In the genomic region with DNA sequence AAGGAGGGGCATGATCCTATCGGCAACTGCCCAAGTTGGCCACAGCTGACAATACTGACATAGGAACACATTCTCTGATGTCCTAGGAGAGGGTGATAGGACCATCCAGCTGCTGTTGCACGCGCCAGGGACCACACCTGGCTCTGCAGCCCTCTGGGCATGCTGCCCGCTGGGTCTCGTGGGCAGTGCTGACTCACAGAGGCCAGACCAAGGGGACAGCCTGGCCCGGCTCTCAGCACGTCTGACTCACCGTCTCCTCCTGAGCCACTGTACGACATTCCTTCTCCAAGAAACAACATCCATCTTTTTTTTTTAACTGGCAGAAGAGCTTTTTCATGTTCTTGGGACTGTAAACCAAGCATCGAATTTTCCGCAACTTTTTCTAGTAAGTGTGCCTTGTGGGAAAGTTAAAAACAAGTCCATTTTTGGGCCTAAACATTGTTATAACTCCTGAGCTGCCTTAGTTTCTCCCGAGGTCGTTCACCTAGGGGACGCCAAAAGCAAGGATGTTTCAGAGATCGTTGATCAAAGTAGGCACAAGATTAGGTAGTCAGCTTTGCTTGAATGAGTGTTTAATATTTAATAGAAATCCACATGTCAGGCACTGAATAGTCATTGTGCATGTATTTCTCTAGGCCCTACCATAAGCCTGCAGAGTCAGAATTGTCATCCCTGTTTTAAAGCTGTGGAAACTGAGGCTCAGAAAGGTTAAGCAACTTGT, we compare ENCODE assay signal across 11 cellular contexts.
DNase-seq lines count a peak whose midpoint lies in the region; ATAC-seq and TF ChIP-seq lines count a peak whose summit lies in the region.
"Had no signal": no experiment of that assay in that cellular context is flagged by ENCODE, and none has a peak within 500 bp of the region (broad histone marks: within the 10 kb centered on the region; RNA-seq: fewer than 3 reads in every experiment).

No MANE protein-coding gene starts in this region.

- DNase-seq in NCI-H2029 (lab: John Stamatoyannopoulos, UW), result peak; percentile 62
- DNase-seq in dermis blood vessel endothelial cell, result peak; percentile 97
- DNase-seq in mucosa of descending colon, result peak in 2 of 3 donors; percentile 32 to 67
- DNase-seq in stimulated activated CD8-positive, alpha-beta memory T cell treated with anti-CD3 and anti-CD28 coated beads, Interleukin-4, amount 100 ng/mL, for 48 hours, result no peak
- DNase-seq in NOMO-1 treated with DMSO at 0.1 percent for 48 hours (lab: John Stamatoyannopoulos, UW; ENCODE audit: unreplicated experiment), result no peak
- DNase-seq in H9, result no peak
- DNase-seq: activated CD4-positive, alpha-beta memory T cell treated with anti-CD3 and anti-CD28 coated beads for 36 hours; glutamatergic neuron; NCI-H1417 treated with DMSO at 0.1 percent for 48 hours had no signal

- H3K4me3 ChIP-seq in ACC112 (ENCODE audit: low read depth, low read length), result peak overlapping the region; percentile 19; the same call in 1 of the 2 replicates
- H3K4me3 ChIP-seq in mucosa of descending colon, result no peak overlapping the region

- H3K9ac ChIP-seq in H9 (ENCODE audit: extremely low read depth, insufficient read length, low read length), result no peak overlapping the region

- H3K4me3 Mint-ChIP-seq in H9, result no peak overlapping the region
- H3K4me3 Mint-ChIP-seq: activated CD4-positive, alpha-beta memory T cell treated with anti-CD3 and anti-CD28 coated beads for 36 hours had no signal

- H2BK120ac ChIP-seq in H9 (ENCODE audit: low read depth, low read length, poor library complexity, severe bottlenecking), result no peak overlapping the region

- H2BK12ac ChIP-seq in H9 (ENCODE audit: insufficient read length, low read depth, low read length), result no peak overlapping the region

- peaks cover 0 to 6% of the 10 kb centered on the region in 2 experiments; a peak in 3 of 4 replicates for H3K4me1 Mint-ChIP-seq in H9

- no peaks in the 10 kb centered on the region for H4K20me1 ChIP-seq in H9 (ENCODE audit: control insufficient read depth, insufficient read depth, insufficient read length)

- H3K18ac ChIP-seq in H9 (ENCODE audit: insufficient read length, low read depth, low read length), result no peak overlapping the region

- no peaks in the 10 kb centered on the region for H3K9me3 Mint-ChIP-seq in H9
- H3K9me3 Mint-ChIP-seq: activated CD4-positive, alpha-beta memory T cell treated with anti-CD3 and anti-CD28 coated beads for 36 hours had no signal

- no peak overlapping the region for H3K4me2 ChIP-seq in H9 (ENCODE audit: insufficient read depth, insufficient read length, low read length)

- no peaks in the 10 kb centered on the region for H3K9me3 ChIP-seq in mucosa of descending colon
- H3K9me3 ChIP-seq in H9 (ENCODE audit: control insufficient read depth, low read depth, low read length), result no peaks in the 10 kb centered on the region

- no peak overlapping the region for H2AFZ ChIP-seq in ACC112 (ENCODE audit: low read length, unreplicated experiment)
- H2AFZ ChIP-seq in H9 (ENCODE audit: low read length), result no peak overlapping the region

- no peak overlapping the region for H2BK5ac ChIP-seq in H9 (ENCODE audit: insufficient read length, low read length)

- no peak overlapping the region for H3K27ac Mint-ChIP-seq in H9
- H3K27ac Mint-ChIP-seq: activated CD4-positive, alpha-beta memory T cell treated with anti-CD3 and anti-CD28 coated beads for 36 hours had no signal

- H3K36me3 ChIP-seq in ACC112 (ENCODE audit: insufficient read depth, low read length), result no peaks in the 10 kb centered on the region
- no peaks in the 10 kb centered on the region for H3K36me3 ChIP-seq in mucosa of descending colon (ENCODE audit: low read depth)

- H3K23ac ChIP-seq in H9 (ENCODE audit: insufficient read length, low read depth, low read length), result no peak overlapping the region

- intact Hi-C loops in mucosa of descending colon (cut with DNase I, micrococcal nuclease), result no loop called here

- H4K5ac ChIP-seq in H9 (ENCODE audit: insufficient read length, low read depth, low read length), result no peak overlapping the region

- no peaks in the 10 kb centered on the region for H3K27me3 ChIP-seq in ACC112 (ENCODE audit: insufficient read depth, low read length)
- no peaks in the 10 kb centered on the region for H3K27me3 ChIP-seq in H9 (ENCODE audit: insufficient read depth, low read length)

- WGBS in H9 (ENCODE audit: extremely low coverage, insufficient read length, low lambda C conversion rate), result no CpG with 5 or more reads among the region's 15 CpGs

- peaks cover 25% of the 10 kb centered on the region for H3K4me1 ChIP-seq in ACC112 (ENCODE audit: control insufficient read depth, insufficient read depth, low read length, unreplicated experiment)
- no peaks in the 10 kb centered on the region for H3K4me1 ChIP-seq in mucosa of descending colon (ENCODE audit: low read depth)
- H3K4me1 ChIP-seq in H9 (ENCODE audit: insufficient read depth, low read length), result no peaks in the 10 kb centered on the region

- ATAC-seq in mucosa of descending colon (peak; percentile 56), HG03442 (IDR thresholded peaks at IDR 0.05; ENCODE audit: unreplicated experiment) (no peak)

- no peak overlapping the region for H4K8ac ChIP-seq in H9 (replicated peaks; ENCODE audit: insufficient read length, low read depth, low read length)

- H2BK20ac ChIP-seq in H9 (ENCODE audit: low read depth, low read length, poor library complexity, severe bottlenecking), result no peak overlapping the region

- peak overlapping the region; percentile 47 for H3K27ac ChIP-seq in ACC112 (ENCODE audit: low read depth, low read length)
- no peak overlapping the region for H3K27ac ChIP-seq in H9 (ENCODE audit: insufficient read length, low read depth, low read length)

- TF ChIP-seq CTCF in mucosa of descending colon (IDR thresholded peaks at IDR 0.05) (no peak), H9 (conservative IDR thresholded peaks at IDR 0.05) (no peak)

- H3K14ac ChIP-seq in H9 (ENCODE audit: insufficient read depth, low read length), result no peak overlapping the region

- peaks cover 2% of the 10 kb centered on the region; the same call in 1 of the 2 replicates for H3K27me3 Mint-ChIP-seq in H9 (ENCODE audit: low read depth)
- H3K27me3 Mint-ChIP-seq: activated CD4-positive, alpha-beta memory T cell treated with anti-CD3 and anti-CD28 coated beads for 36 hours had no signal

- no peak overlapping the region for H2BK15ac ChIP-seq in H9 (ENCODE audit: low read depth, low read length)

- no peak overlapping the region for H3K4ac ChIP-seq in H9 (ENCODE audit: low read depth, low read length)

- H3K56ac ChIP-seq in H9 (ENCODE audit: insufficient read length, low read depth, low read length), result no peak overlapping the region

- H3K79me2 ChIP-seq in ACC112 (ENCODE audit: control insufficient read depth, insufficient read depth, low read length, unreplicated experiment) (no peaks in the 10 kb centered on the region), H9 (ENCODE audit: insufficient read depth, low read length) (no peaks in the 10 kb centered on the region)

- no peak overlapping the region for H2AK5ac ChIP-seq in H9 (ENCODE audit: insufficient read length, low read length)

- no peaks in the 10 kb centered on the region for H3K36me3 Mint-ChIP-seq in H9 (ENCODE audit: insufficient read depth in 1 of 3, low read depth in 3 of 3)
- H3K36me3 Mint-ChIP-seq: activated CD4-positive, alpha-beta memory T cell treated with anti-CD3 and anti-CD28 coated beads for 36 hours had no signal

- H3T11ph ChIP-seq in H9 (ENCODE audit: low read length), result no peak overlapping the region

- H4K91ac ChIP-seq in H9 (ENCODE audit: insufficient read length, low read depth, low read length), result no peak overlapping the region

- H3K79me1 ChIP-seq in H9 (ENCODE audit: insufficient read depth, low read depth, low read length, poor library complexity, severe bottlenecking), result no peaks in the 10 kb centered on the region

- H3K23me2 ChIP-seq in H9 (ENCODE audit: insufficient read length, low read depth, low read length, poor library complexity, severe bottlenecking), result no peaks in the 10 kb centered on the region

Comparison
In these comparisons a context has a peak if more than half of its experiments do, and no peak if none do; other contexts are left out.
1. DNase-seq: peak in NCI-H2029 (single experiment), dermis blood vessel endothelial cell (single experiment) and mucosa of descending colon (2 of 3); none in stimulated activated CD8-positive, alpha-beta memory T cell treated with anti-CD3 and anti-CD28 coated beads, Interleukin-4, amount 100 ng/mL, for 48 hours (single experiment), NOMO-1 treated with DMSO at 0.1 percent for 48 hours (single experiment) and H9 (single experiment).